Comparison of ENCODE assay signal across 11 cellular contexts in the genomic region with DNA sequence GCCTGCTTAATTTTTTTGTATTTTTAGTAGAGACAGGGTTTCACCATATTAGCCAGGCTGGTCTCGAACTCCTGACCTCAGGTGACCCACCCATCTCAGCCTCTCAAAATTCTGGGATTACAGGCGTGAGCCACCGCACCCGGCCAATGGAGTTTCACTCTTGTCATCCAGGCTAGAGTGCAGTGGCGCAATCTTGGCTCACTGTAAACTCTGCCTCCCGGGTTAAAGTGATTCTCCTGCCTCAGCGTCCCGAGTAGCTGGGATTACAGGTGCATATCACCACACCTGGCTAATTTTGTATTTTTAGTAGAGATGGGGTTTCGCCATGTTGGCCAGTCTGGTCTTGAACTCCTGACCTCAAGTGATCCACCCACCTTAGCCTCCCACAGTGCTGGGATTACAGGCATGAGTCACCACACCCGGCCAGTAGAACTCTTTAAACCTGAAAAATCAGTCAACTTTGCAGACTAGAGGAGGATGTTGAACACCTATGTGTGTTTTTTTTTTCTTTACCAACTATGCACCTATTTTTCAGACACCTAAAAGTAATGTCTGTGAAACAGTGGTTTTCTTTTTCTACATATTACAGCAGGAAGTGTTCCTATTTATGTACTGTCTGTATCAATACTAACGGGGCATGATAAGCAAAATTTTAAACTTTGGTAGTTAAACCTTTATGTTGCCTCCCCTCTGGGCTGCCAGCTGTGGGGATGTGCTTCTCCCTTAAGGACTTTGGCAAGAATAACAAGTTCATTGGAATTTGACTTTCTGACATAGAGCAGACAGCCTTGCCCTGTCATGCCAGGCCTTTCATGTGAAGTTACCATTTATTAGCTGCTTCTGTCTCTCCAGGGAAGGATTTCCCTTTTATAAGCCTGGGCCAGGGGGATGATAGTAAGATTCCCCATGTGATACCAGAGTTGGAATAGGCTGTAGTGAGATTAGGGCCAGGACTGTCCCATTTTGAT. TPM values are rescaled to one million over a fixed set of nuclear protein-coding genes. Genes with fewer than 3 reads are reported as not detected.
DNase-seq lines count a peak whose midpoint lies in the region; ATAC-seq and TF ChIP-seq lines count a peak whose summit lies in the region.
"Had no signal": no experiment of that assay in that cellular context is flagged by ENCODE, and none has a peak within 500 bp of the region (broad histone marks: within the 10 kb centered on the region; RNA-seq: fewer than 3 reads in every experiment).

No MANE protein-coding gene starts in this region.

- no peaks in the 10 kb centered on the region for H3K9me3 ChIP-seq in HCT116 (ENCODE audit: control insufficient read depth in 1 of 2, insufficient read depth in 1 of 2, low read depth in 1 of 2, low read length in 2 of 2)
- no peaks in the 10 kb centered on the region for H3K9me3 ChIP-seq in left lung
- H3K9me3 ChIP-seq: ovary had no signal

- TSS peak; percentile 3 for BruUV-seq in HCT116 (replicated peaks; lab: Mats Ljungman, UMichigan)

- H3K27ac ChIP-seq in 22Rv1 (0 out of 2 replicates have a peak overlapping the region, but pooled peaks have one; percentile 32), HCT116 (ENCODE audit: low read depth, low read length) (peak overlapping the region; percentile 15; the same call in 1 of the 2 replicates), left lung (peak overlapping the region; percentile 3 to 50)
- H3K27ac ChIP-seq: ovary had no signal

- H3K9ac ChIP-seq in HCT116 (ENCODE audit: low read length), result no peak overlapping the region

- H3K27me3 ChIP-seq in HCT116 (ENCODE audit: insufficient read depth, low read length), result no peaks in the 10 kb centered on the region
- H3K27me3 ChIP-seq in left lung, result no peaks in the 10 kb centered on the region
- H3K27me3 ChIP-seq: ovary had no signal

- H2AFZ ChIP-seq in HCT116 (ENCODE audit: low read depth, low read length, poor library complexity, severe bottlenecking), result no peak overlapping the region

- RAD21 ChIA-PET in HCT116 (lab: Charles Lee; ENCODE audit: low non-redundant PET in 1 of 2, low total read pairs in 2 of 2, uncharacterized antibody in 2 of 2, unreplicated experiment in 2 of 2), result no interaction called here

- no peak for TF ChIP-seq RAD21 in HCT116 (IDR thresholded peaks at IDR 0.05; ENCODE audit: low read depth)

- peaks cover 27 to 34% of the 10 kb centered on the region in 2 experiments for H3K36me3 ChIP-seq in HCT116 (ENCODE audit: control insufficient read depth in 1 of 2, insufficient read depth in 2 of 2, low read length in 2 of 2)
- H3K36me3 ChIP-seq in left lung, result peaks cover 0 to 88% of the 10 kb centered on the region in 2 donors
- H3K36me3 ChIP-seq: ovary had no signal

- no peak for TF ChIP-seq POLR2A in HCT116 (IDR thresholded peaks at IDR 0.05; ENCODE audit: borderline replicate concordance, extremely low read depth, insufficient read depth, insufficient read length)

- POLR2A ChIA-PET in HCT116 (lab: Charles Lee), result no interaction called here

- no peak for DNase-seq in HCT116 (ENCODE audit: low read depth, low spot score)
- peak; percentile 65 for DNase-seq in amniotic epithelial cell (ENCODE audit: low read depth)
- DNase-seq in left lung, result no peak
- no peak for DNase-seq in COLO829 (ENCODE audit: low spot score)
- DNase-seq in mesenteric fat pad (ENCODE audit: low spot score), result no peak
- no peak for DNase-seq in DMS53 treated with DMSO at 0.1 percent for 48 hours (lab: John Stamatoyannopoulos, UW; ENCODE audit: unreplicated experiment)
- DNase-seq: activated gamma-delta T cell, NCI-H1105 treated with DMSO at 0.1 percent for 48 hours, ovary had no signal

- CTCF ChIA-PET in HCT116 (lab: Charles Lee), result no interaction called here

- H4K20me1 ChIP-seq in HCT116 (ENCODE audit: insufficient read depth), result peaks cover 20% of the 10 kb centered on the region; the same call in 1 of the 2 replicates

- TF ChIP-seq CTCF in 22Rv1 (IDR thresholded peaks at IDR 0.05), result no peak
- TF ChIP-seq CTCF in HCT116 (IDR thresholded peaks at IDR 0.05 in 2 of 3, conservative IDR thresholded peaks at IDR 0.05 in 1 of 3; ENCODE audit: borderline replicate concordance in 1 of 3, insufficient read depth in 1 of 3, low read depth in 2 of 3, low read length in 2 of 3), result no peak
- no peak for TF ChIP-seq CTCF in left lung (IDR thresholded peaks at IDR 0.05)

- H3K79me2 ChIP-seq in HCT116 (ENCODE audit: insufficient read depth, low read length), result peaks cover 98% of the 10 kb centered on the region

- peak overlapping the region; percentile 40 for H3K4me2 ChIP-seq in HCT116 (ENCODE audit: low read length)

- H3K9me2 ChIP-seq in HCT116 (ENCODE audit: insufficient read depth), result no peaks in the 10 kb centered on the region

- peak; percentile 77 for ATAC-seq in HCT116
- no peak for ATAC-seq in left lung
- no peak for ATAC-seq in HG03469 (IDR thresholded peaks at IDR 0.05; ENCODE audit: unreplicated experiment)

- intact Hi-C loops in HCT116 (cut with micrococcal nuclease) (no loop called here), left lung (cut with DNase I) (no loop called here)

- H3K4me1 ChIP-seq in HCT116 (ENCODE audit: control insufficient read depth in 1 of 2, insufficient read depth in 2 of 2, low read length in 2 of 2) (peaks cover 16 to 28% of the 10 kb centered on the region in 2 experiments), left lung (peaks cover 4 to 69% of the 10 kb centered on the region in 2 donors)

- H3K4me3 ChIP-seq in HCT116 (replicated peaks in 1 of 2; ENCODE audit: low read depth in 1 of 2, low read length in 2 of 2) (no peak overlapping the region), left lung (no peak overlapping the region)
- H3K4me3 ChIP-seq: ovary had no signal

TF ChIP-seq in HCT116, 20 proteins besides CTCF, POLR2A, EP300 and RAD21:
- TF ChIP-seq, protein P1, sequence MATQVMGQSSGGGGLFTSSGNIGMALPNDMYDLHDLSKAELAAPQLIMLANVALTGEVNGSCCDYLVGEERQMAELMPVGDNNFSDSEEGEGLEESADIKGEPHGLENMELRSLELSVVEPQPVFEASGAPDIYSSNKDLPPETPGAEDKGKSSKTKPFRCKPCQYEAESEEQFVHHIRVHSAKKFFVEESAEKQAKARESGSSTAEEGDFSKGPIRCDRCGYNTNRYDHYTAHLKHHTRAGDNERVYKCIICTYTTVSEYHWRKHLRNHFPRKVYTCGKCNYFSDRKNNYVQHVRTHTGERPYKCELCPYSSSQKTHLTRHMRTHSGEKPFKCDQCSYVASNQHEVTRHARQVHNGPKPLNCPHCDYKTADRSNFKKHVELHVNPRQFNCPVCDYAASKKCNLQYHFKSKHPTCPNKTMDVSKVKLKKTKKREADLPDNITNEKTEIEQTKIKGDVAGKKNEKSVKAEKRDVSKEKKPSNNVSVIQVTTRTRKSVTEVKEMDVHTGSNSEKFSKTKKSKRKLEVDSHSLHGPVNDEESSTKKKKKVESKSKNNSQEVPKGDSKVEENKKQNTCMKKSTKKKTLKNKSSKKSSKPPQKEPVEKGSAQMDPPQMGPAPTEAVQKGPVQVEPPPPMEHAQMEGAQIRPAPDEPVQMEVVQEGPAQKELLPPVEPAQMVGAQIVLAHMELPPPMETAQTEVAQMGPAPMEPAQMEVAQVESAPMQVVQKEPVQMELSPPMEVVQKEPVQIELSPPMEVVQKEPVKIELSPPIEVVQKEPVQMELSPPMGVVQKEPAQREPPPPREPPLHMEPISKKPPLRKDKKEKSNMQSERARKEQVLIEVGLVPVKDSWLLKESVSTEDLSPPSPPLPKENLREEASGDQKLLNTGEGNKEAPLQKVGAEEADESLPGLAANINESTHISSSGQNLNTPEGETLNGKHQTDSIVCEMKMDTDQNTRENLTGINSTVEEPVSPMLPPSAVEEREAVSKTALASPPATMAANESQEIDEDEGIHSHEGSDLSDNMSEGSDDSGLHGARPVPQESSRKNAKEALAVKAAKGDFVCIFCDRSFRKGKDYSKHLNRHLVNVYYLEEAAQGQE (IDR thresholded peaks at IDR 0.05; ENCODE audit: low read depth), result no peak
- TF ChIP-seq FOSL1 (IDR thresholded peaks at IDR 0.05; ENCODE audit: low read depth) (0 out of 2 replicates have a peak, but pooled peaks have one; percentile 35), TCF7L2 (IDR thresholded peaks at IDR 0.05; ENCODE audit: borderline replicate concordance, extremely low read depth, insufficient read depth, insufficient read length) (no peak), EGR1 (IDR thresholded peaks at IDR 0.05; ENCODE audit: low read depth) (peak; percentile 68), JUND (IDR thresholded peaks at IDR 0.05) (0 out of 2 replicates have a peak, but pooled peaks have one; percentile 10), YY1 (IDR thresholded peaks at IDR 0.05; ENCODE audit: extremely low read depth, insufficient replicate concordance, low read depth, low read length) (no peak), ZFX (IDR thresholded peaks at IDR 0.05) (no peak), CEBPB (IDR thresholded peaks at IDR 0.05; ENCODE audit: low read depth) (no peak)
- TF ChIP-seq, protein P2, sequence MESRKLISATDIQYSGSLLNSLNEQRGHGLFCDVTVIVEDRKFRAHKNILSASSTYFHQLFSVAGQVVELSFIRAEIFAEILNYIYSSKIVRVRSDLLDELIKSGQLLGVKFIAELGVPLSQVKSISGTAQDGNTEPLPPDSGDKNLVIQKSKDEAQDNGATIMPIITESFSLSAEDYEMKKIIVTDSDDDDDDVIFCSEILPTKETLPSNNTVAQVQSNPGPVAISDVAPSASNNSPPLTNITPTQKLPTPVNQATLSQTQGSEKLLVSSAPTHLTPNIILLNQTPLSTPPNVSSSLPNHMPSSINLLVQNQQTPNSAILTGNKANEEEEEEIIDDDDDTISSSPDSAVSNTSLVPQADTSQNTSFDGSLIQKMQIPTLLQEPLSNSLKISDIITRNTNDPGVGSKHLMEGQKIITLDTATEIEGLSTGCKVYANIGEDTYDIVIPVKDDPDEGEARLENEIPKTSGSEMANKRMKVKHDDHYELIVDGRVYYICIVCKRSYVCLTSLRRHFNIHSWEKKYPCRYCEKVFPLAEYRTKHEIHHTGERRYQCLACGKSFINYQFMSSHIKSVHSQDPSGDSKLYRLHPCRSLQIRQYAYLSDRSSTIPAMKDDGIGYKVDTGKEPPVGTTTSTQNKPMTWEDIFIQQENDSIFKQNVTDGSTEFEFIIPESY (IDR thresholded peaks at IDR 0.05; ENCODE audit: extremely low read depth, insufficient replicate concordance, low read length), result no peak

RNA-seq across cellular contexts. Expression of gene ARIH2, which starts 8.1 kb away (rescaled TPM):
- total RNA-seq in HCT116 (2021; ENCODE audit: unreplicated experiment), result 105 TPM
- 60.8 and 61.8 TPM in 2 replicates for polyA plus RNA-seq in HCT116 (2012)
- total RNA-seq in left lung, result 10 to 100 TPM; 67.9 to 75.9 TPM
- total RNA-seq in mesenteric fat pad, result 92.3 TPM

RNA-seq across cellular contexts. Expression of gene SLC25A20, which starts 28.0 kb away (rescaled TPM):
- total RNA-seq in HCT116 (2021; ENCODE audit: unreplicated experiment) (8.7 TPM), left lung (10 to 100 TPM; 15.5 to 24.7 TPM), mesenteric fat pad (46.1 TPM)
- 5.0 and 5.1 TPM in 2 replicates for polyA plus RNA-seq in HCT116 (2012)
